In the genomic region with DNA sequence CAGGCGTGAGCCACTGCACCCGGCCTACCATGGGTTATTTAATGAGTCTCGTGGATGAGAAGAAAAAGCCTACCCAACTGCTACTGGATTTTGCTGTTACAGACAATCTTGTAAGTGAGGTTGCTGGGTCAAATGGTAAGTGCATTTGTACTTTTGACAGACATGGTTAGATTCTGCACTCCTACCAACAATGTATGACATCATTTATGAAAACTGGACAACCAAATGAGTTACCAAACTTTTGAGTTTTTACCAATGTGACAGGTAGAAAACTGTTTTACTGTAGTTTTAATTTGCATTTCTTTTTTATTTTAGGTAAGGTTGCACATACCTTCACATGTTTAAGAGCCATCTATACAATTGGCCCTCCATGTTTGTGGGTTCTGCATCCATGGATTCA, we compare ENCODE assay signal across 29 cellular contexts.
"Had no signal": no experiment of that assay in that cellular context is flagged by ENCODE, and none has a peak within 500 bp of the region (broad histone marks: within the 10 kb centered on the region; RNA-seq: fewer than 3 reads in every experiment).

No MANE protein-coding gene starts in this region.

- DNase-seq: colonic mucosa; cortex of kidney; dermis blood vessel endothelial cell; dorsolateral prefrontal cortex; effector CD4-positive, alpha-beta T cell; effector CD8-positive, alpha-beta T cell; effector memory CD4-positive, alpha-beta T cell; effector memory CD8-positive, alpha-beta T cell; endodermal cell; erythroblast; esophagus squamous epithelium; foreskin fibroblast; foreskin keratinocyte; foreskin melanocyte; gastrocnemius medialis; glutamatergic neuron; head of caudate nucleus; heart left ventricle; heart right ventricle had no signal

- H3K27ac ChIP-seq: colonic mucosa, coronary artery, dorsolateral prefrontal cortex, epithelial cell of prostate, esophagus muscularis mucosa, esophagus squamous epithelium, foreskin keratinocyte, gastrocnemius medialis, gastroesophageal sphincter, heart left ventricle, heart right ventricle had no signal

- H3K4me3 Mint-ChIP-seq: dendritic cell treated with granulocyte-macrophage colony-stimulating factor and Interleukin-4, amounts not matched to agents 40 ng/mL and 50 ng/mL, for 4 days; effector memory CD8-positive, alpha-beta T cell; endodermal cell had no signal

- H3K27me3 ChIP-seq: colonic mucosa, dorsolateral prefrontal cortex, esophagus muscularis mucosa, esophagus squamous epithelium, foreskin keratinocyte, gastrocnemius medialis, gastroesophageal sphincter, heart left ventricle, heart right ventricle had no signal

- H3K9me3 ChIP-seq: colonic mucosa, esophagus muscularis mucosa, esophagus squamous epithelium, gastrocnemius medialis, gastroesophageal sphincter had no signal

- H3K36me3 ChIP-seq: colonic mucosa, esophagus muscularis mucosa, esophagus squamous epithelium, gastrocnemius medialis, gastroesophageal sphincter, heart left ventricle, heart right ventricle had no signal

- ATAC-seq: effector memory CD8-positive, alpha-beta T cell; esophagus mucosa; foreskin keratinocyte; gastrocnemius medialis; gastroesophageal sphincter; heart left ventricle; heart right ventricle had no signal

- FAIRE-seq: colon, endometrium, endothelial cell of umbilical vein, frontal cortex had no signal

- H3K27ac Mint-ChIP-seq: dendritic cell treated with granulocyte-macrophage colony-stimulating factor and Interleukin-4, amounts not matched to agents 40 ng/mL and 50 ng/mL, for 4 days; effector memory CD8-positive, alpha-beta T cell; endodermal cell had no signal

- H3K9me3 Mint-ChIP-seq: dendritic cell treated with granulocyte-macrophage colony-stimulating factor and Interleukin-4, amounts not matched to agents 40 ng/mL and 50 ng/mL, for 4 days; effector memory CD8-positive, alpha-beta T cell; endodermal cell had no signal

- H3K4me1 ChIP-seq: foreskin keratinocyte had no signal

- H3K4me3 ChIP-seq: colonic mucosa, coronary artery, dorsolateral prefrontal cortex, esophagus muscularis mucosa, esophagus squamous epithelium, gastrocnemius medialis, gastroesophageal sphincter, heart left ventricle, heart right ventricle had no signal

- H3K4me1 Mint-ChIP-seq: endodermal cell had no signal

- H3K27me3 Mint-ChIP-seq: dendritic cell treated with granulocyte-macrophage colony-stimulating factor and Interleukin-4, amounts not matched to agents 40 ng/mL and 50 ng/mL, for 4 days; effector memory CD8-positive, alpha-beta T cell had no signal
